Comparison of ENCODE assay signal across 27 cellular contexts in the genomic region with DNA sequence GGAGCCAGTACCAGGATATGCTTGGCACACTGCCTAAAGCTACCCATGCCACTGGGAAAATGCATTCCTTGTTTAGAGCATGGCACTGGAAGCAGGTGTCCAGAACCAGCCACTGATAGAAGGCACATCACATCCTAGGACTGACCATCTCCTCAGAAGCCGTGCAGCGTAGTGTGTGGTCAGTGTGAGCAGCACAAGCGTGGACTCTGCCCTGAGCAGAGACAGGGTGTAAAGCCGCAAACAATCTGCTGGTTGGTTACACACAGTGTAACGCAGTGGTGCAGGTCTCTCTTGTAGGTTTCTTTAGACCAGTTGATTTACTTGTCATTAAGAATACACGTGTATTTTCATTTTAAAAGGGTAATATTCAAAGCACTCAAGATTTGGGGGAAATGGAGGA.
"Had no signal": no experiment of that assay in that cellular context is flagged by ENCODE, and none has a peak within 500 bp of the region (broad histone marks: within the 10 kb centered on the region; RNA-seq: fewer than 3 reads in every experiment).

No MANE protein-coding gene starts in this region.

- H3K27ac ChIP-seq: adrenal gland, left ventricle myocardium inferior, pancreas, prostate gland, stomach, tibial artery, WERI-Rb-1 had no signal

- H3K4me1 ChIP-seq: adrenal gland, left ventricle myocardium inferior, pancreas, prostate gland, stomach had no signal

- ATAC-seq: activated CD4-positive, CD25-positive, alpha-beta regulatory T cell treated with anti-CD3 and anti-CD28 coated beads, Interleukin-2, amount 50 U/mL, for 24 hours; esophagus mucosa; pancreas; stimulated activated naive B cell treated with anti-CD40 and anti-IgM and Interleukin-4, amounts not matched to agents 10 μg/mL and 1 μg/mL and 100 μg/mL, for 72 hours had no signal

- H3K4me3 ChIP-seq: adrenal gland, left ventricle myocardium inferior, pancreas, prostate gland, smooth muscle cell, stomach, tibial artery had no signal

- H3K4me2 ChIP-seq: smooth muscle cell had no signal

- H3K36me3 ChIP-seq: adrenal gland, left ventricle myocardium inferior, pancreas, prostate gland, stomach, tibial artery, WERI-Rb-1 had no signal

- DNase-seq: activated CD4-positive, alpha-beta T cell treated with anti-CD3 and anti-CD28 coated beads for 48 hours; activated CD4-positive, alpha-beta T cell treated with anti-CD3 and anti-CD28 coated beads, Interleukin-2, amount 50 U/mL, for 48 hours; activated CD8-positive, alpha-beta memory T cell treated with anti-CD3 and anti-CD28 coated beads for 24 hours; activated effector memory CD4-positive, alpha-beta T cell treated with Interleukin-2 at 50 U/mL for 16 hours; activated naive CD4-positive, alpha-beta T cell treated with anti-CD3 and anti-CD28 coated beads for 36 hours; activated naive CD8-positive, alpha-beta T cell treated with anti-CD3 and anti-CD28 coated beads for 36 hours; central memory CD4-positive, alpha-beta T cell; endodermal cell; head of caudate nucleus; kidney glomerular epithelial cell; left ventricle myocardium inferior; naive B cell; nephron progenitor cell; pancreas; retina; stimulated activated CD4-positive, alpha-beta T cell treated with anti-CD3 and anti-CD28 coated beads, Interleukin-1b, Interleukin-23, amount 100 ng/mL, for 48 hours; stimulated activated CD4-positive, alpha-beta T cell treated with anti-CD3 and anti-CD28 coated beads, Interleukin-4, amount 100 ng/mL, for 4 hours; stimulated activated CD8-positive, alpha-beta memory T cell treated with anti-CD3 and anti-CD28 coated beads, Interleukin-4, amount 100 ng/mL, for 48 hours; stimulated activated naive B cell treated with anti-CD40 and anti-IgM and Interleukin-4, amounts not matched to agents 10 μg/mL and 1 μg/mL and 100 μg/mL, for 72 hours; stomach; tibial artery; WERI-Rb-1 had no signal

- H3K27me3 ChIP-seq: adrenal gland, pancreas, stomach, tibial artery had no signal

- FAIRE-seq: pancreas had no signal

- H3K9me3 ChIP-seq: adrenal gland, left ventricle myocardium inferior, pancreas, prostate gland, stomach, tibial artery had no signal
